ENCODE assay signal across 2 cellular contexts in the genomic region with DNA sequence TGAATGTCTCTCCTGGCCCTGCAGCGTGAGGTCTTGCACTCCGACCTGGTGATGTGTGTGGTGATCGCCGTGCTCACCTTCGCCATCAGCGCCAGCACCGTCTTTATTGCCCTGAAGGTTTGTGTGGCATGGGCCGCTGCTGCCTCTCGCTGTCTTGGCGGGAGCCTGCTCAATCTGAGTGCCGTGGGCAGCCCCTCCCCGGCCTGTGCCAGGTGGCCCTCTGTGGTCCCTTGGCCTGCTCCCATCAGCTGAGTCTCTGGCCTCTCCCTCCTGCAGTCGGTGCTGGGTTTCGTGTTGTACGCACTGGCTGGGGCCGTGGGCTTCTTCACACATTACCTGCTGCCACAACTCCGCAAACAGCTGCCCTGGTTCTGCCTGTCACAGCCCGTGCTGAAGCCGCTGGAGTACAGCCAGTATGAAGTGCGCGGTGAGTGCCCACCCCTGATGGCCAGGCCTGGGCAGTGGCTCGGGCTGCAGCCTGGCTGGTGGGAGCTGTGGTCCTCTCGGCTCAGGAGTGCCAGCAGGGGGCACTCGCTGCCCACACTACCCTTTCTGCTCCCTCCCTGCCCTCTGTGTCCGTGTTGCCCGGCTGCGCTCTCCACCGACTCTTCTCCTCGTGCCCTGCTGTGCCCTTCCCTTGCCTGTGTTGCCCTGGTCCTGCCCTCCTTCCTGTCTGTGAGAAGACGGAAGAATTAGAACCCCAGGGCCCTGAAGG.
TF ChIP-seq lines count a peak whose summit lies in the region.

No MANE protein-coding gene starts in this region.

TF ChIP-seq in SK-N-SH treated with all-trans-retinoic acid at 6 μM for 48 hours, 23 proteins besides CTCF, POLR2A, EP300 and RAD21:
- TF ChIP-seq, protein P1, sequence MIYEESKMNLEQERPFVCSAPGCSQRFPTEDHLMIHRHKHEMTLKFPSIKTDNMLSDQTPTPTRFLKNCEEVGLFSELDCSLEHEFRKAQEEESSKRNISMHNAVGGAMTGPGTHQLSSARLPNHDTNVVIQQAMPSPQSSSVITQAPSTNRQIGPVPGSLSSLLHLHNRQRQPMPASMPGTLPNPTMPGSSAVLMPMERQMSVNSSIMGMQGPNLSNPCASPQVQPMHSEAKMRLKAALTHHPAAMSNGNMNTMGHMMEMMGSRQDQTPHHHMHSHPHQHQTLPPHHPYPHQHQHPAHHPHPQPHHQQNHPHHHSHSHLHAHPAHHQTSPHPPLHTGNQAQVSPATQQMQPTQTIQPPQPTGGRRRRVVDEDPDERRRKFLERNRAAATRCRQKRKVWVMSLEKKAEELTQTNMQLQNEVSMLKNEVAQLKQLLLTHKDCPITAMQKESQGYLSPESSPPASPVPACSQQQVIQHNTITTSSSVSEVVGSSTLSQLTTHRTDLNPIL (CRISPR knock-in tag; IDR thresholded peaks at IDR 0.05; ENCODE audit: low read depth): no peak
- TF ChIP-seq ZFP30 (CRISPR knock-in tag; IDR thresholded peaks at IDR 0.05) (no peak), CSDC2 (CRISPR knock-in tag; IDR thresholded peaks at IDR 0.05) (no peak), RARB (CRISPR knock-in tag; IDR thresholded peaks at IDR 0.05) (no peak), TCF4 (CRISPR knock-in tag; IDR thresholded peaks at IDR 0.05; ENCODE audit: borderline replicate concordance) (no peak), OSR1 (CRISPR knock-in tag; IDR thresholded peaks at IDR 0.05) (no peak), GLIS3 (CRISPR knock-in tag; IDR thresholded peaks at IDR 0.05) (no peak), SNAI2 (CRISPR knock-in tag; IDR thresholded peaks at IDR 0.05) (no peak)
- TF ChIP-seq, protein P2, sequence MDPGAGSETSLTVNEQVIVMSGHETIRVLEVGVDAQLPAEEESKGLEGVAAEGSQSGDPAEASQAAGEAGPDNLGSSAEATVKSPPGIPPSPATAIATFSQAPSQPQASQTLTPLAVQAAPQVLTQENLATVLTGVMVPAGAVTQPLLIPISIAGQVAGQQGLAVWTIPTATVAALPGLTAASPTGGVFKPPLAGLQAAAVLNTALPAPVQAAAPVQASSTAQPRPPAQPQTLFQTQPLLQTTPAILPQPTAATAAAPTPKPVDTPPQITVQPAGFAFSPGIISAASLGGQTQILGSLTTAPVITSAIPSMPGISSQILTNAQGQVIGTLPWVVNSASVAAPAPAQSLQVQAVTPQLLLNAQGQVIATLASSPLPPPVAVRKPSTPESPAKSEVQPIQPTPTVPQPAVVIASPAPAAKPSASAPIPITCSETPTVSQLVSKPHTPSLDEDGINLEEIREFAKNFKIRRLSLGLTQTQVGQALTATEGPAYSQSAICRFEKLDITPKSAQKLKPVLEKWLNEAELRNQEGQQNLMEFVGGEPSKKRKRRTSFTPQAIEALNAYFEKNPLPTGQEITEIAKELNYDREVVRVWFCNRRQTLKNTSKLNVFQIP (CRISPR knock-in tag; IDR thresholded peaks at IDR 0.05; ENCODE audit: borderline replicate concordance, low read depth): no peak

TF ChIP-seq in K562, 482 proteins besides CTCF, POLR2A, EP300 and RAD21:
- TF ChIP-seq ARID2 (IDR thresholded peaks at IDR 0.05) (peak; percentile 44; the same call in 1 of the 2 replicates), RBFOX2 (IDR thresholded peaks at IDR 0.05; ENCODE audit: low read depth, low read length) (peak; percentile 25; the same call in 1 of the 2 replicates), BHLHE40 (IDR thresholded peaks at IDR 0.05; ENCODE audit: low read length) (0 out of 2 replicates have a peak, but pooled peaks have one; percentile 22), POLR2G (IDR thresholded peaks at IDR 0.05; ENCODE audit: low read depth, low read length) (0 out of 2 replicates have a peak, but pooled peaks have one; percentile 36), SMC3 (conservative IDR thresholded peaks at IDR 0.05; ENCODE audit: insufficient read depth, low read depth, low read length) (peak; percentile 61), STAG1 (CRISPR knock-in tag; IDR thresholded peaks at IDR 0.05; ENCODE audit: borderline replicate concordance) (peak; percentile 45; the same call in 1 of the 2 replicates)
- TF ChIP-seq, protein P3, sequence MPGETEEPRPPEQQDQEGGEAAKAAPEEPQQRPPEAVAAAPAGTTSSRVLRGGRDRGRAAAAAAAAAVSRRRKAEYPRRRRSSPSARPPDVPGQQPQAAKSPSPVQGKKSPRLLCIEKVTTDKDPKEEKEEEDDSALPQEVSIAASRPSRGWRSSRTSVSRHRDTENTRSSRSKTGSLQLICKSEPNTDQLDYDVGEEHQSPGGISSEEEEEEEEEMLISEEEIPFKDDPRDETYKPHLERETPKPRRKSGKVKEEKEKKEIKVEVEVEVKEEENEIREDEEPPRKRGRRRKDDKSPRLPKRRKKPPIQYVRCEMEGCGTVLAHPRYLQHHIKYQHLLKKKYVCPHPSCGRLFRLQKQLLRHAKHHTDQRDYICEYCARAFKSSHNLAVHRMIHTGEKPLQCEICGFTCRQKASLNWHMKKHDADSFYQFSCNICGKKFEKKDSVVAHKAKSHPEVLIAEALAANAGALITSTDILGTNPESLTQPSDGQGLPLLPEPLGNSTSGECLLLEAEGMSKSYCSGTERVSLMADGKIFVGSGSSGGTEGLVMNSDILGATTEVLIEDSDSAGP (CRISPR knock-in tag; IDR thresholded peaks at IDR 0.05): no peak
- TF ChIP-seq, protein P4, sequence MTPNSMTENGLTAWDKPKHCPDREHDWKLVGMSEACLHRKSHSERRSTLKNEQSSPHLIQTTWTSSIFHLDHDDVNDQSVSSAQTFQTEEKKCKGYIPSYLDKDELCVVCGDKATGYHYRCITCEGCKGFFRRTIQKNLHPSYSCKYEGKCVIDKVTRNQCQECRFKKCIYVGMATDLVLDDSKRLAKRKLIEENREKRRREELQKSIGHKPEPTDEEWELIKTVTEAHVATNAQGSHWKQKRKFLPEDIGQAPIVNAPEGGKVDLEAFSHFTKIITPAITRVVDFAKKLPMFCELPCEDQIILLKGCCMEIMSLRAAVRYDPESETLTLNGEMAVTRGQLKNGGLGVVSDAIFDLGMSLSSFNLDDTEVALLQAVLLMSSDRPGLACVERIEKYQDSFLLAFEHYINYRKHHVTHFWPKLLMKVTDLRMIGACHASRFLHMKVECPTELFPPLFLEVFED (CRISPR knock-in tag; conservative IDR thresholded peaks at IDR 0.05): no peak
- TF ChIP-seq, protein P5, sequence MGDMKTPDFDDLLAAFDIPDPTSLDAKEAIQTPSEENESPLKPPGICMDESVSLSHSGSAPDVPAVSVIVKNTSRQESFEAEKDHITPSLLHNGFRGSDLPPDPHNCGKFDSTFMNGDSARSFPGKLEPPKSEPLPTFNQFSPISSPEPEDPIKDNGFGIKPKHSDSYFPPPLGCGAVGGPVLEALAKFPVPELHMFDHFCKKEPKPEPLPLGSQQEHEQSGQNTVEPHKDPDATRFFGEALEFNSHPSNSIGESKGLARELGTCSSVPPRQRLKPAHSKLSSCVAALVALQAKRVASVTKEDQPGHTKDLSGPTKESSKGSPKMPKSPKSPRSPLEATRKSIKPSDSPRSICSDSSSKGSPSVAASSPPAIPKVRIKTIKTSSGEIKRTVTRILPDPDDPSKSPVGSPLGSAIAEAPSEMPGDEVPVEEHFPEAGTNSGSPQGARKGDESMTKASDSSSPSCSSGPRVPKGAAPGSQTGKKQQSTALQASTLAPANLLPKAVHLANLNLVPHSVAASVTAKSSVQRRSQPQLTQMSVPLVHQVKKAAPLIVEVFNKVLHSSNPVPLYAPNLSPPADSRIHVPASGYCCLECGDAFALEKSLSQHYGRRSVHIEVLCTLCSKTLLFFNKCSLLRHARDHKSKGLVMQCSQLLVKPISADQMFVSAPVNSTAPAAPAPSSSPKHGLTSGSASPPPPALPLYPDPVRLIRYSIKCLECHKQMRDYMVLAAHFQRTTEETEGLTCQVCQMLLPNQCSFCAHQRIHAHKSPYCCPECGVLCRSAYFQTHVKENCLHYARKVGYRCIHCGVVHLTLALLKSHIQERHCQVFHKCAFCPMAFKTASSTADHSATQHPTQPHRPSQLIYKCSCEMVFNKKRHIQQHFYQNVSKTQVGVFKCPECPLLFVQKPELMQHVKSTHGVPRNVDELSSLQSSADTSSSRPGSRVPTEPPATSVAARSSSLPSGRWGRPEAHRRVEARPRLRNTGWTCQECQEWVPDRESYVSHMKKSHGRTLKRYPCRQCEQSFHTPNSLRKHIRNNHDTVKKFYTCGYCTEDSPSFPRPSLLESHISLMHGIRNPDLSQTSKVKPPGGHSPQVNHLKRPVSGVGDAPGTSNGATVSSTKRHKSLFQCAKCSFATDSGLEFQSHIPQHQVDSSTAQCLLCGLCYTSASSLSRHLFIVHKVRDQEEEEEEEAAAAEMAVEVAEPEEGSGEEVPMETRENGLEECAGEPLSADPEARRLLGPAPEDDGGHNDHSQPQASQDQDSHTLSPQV (IDR thresholded peaks at IDR 0.05): no peak
